ENCODE assay signal across 35 cellular contexts in the genomic region with DNA sequence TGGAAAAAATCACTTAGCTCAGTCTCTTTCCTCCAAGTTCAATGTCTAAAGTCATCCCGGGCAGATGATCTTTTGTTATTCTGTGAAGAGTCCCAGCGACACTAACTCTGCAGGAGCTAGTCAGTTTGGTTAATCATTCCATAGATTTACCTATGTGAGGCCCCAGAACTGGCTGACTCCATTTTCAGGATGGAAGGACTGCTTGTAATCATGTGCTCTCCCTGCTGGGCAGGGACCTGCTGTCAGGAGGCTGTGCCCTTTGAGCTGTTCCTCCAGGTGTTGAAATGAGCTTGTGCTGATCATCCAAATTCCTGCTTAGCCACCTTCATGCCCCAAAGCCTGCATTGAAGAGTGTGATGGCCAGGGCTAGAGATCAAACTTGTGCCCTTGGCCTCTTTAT.
"Had no signal": no experiment of that assay in that cellular context is flagged by ENCODE, and none has a peak within 500 bp of the region (broad histone marks: within the 10 kb centered on the region; RNA-seq: fewer than 3 reads in every experiment).

No MANE protein-coding gene starts in this region.

- DNase-seq: activated CD4-positive, alpha-beta T cell treated with anti-CD3 and anti-CD28 coated beads for 1 hour; activated CD4-positive, alpha-beta T cell treated with anti-CD3 and anti-CD28 coated beads, Interleukin-2, amount 50 U/mL, for 1 hour; activated CD8-positive, alpha-beta T cell treated with anti-CD3 and anti-CD28 coated beads for 36 hours; activated naive CD8-positive, alpha-beta T cell treated with anti-CD3 and anti-CD28 coated beads, Interleukin-2, amount 50 U/mL, for 24 hours; activated T-cell treated with anti-CD3 and anti-CD28 coated beads, Interleukin-2, amount 50 U/mL, for 4 hours; dermis blood vessel endothelial cell; effector CD4-positive, alpha-beta T cell; esophagus squamous epithelium; foreskin melanocyte; glutamatergic neuron; hippocampal formation; left ventricle myocardium inferior; naive B cell; ovary; retina; stimulated activated CD4-positive, alpha-beta T cell treated with anti-CD3 and anti-CD28 coated beads, Interleukin-1b, Interleukin-23, amount 100 ng/mL, for 48 hours; stimulated activated CD4-positive, alpha-beta T cell treated with anti-CD3 and anti-CD28 coated beads, Interleukin-4, amount 100 ng/mL, for 4 hours; stimulated activated CD8-positive, alpha-beta memory T cell treated with anti-CD3 and anti-CD28 coated beads, Interleukin-4, amount 100 ng/mL, for 48 hours; stimulated activated naive B cell treated with anti-CD40 and anti-IgM and Interleukin-4, amounts not matched to agents 10 μg/mL and 1 μg/mL and 100 μg/mL, for 72 hours; stomach; T-helper 2 cell; tibial artery; upper lobe of right lung had no signal

- H3K4me3 ChIP-seq: esophagus squamous epithelium, left ventricle myocardium inferior, lung, ovary, prostate gland, skin epidermis, stomach, tibial artery, upper lobe of right lung had no signal

- H3K27me3 ChIP-seq: esophagus squamous epithelium, ovary, stomach, tibial artery, upper lobe of right lung had no signal

- H3K4me1 ChIP-seq: prostate gland, upper lobe of right lung had no signal

- H3K4me1 Mint-ChIP-seq: activated T-helper 17 cell treated with anti-CD3 and anti-CD28 coated beads, Interleukin-2, amount 50 U/mL, for 72 hours; naive B cell; stimulated activated naive B cell treated with anti-CD40 and anti-IgM and Interleukin-4, amounts not matched to agents 10 μg/mL and 1 μg/mL and 100 μg/mL, for 72 hours had no signal

- H3K36me3 ChIP-seq: esophagus squamous epithelium, left ventricle myocardium inferior, ovary, prostate gland, stomach, tibial artery, upper lobe of right lung had no signal

- H3K9me3 Mint-ChIP-seq: activated CD8-positive, alpha-beta T cell treated with anti-CD3 and anti-CD28 coated beads for 36 hours; activated naive CD4-positive, alpha-beta T cell treated with anti-CD3 and anti-CD28 coated beads, Interleukin-2, amount 50 U/mL, for 24 hours; activated naive CD8-positive, alpha-beta T cell treated with anti-CD3 and anti-CD28 coated beads, Interleukin-2, amount 50 U/mL, for 24 hours; activated T-cell treated with anti-CD3 and anti-CD28 coated beads, Interleukin-2, amount 50 U/mL, for 4 hours; activated T-helper 17 cell treated with anti-CD3 and anti-CD28 coated beads, Interleukin-2, amount 50 U/mL, for 72 hours; central memory CD8-positive, alpha-beta T cell; stimulated activated naive B cell treated with anti-CD40 and anti-IgM and Interleukin-4, amounts not matched to agents 10 μg/mL and 1 μg/mL and 100 μg/mL, for 72 hours; WTC11 had no signal

- H3K27me3 Mint-ChIP-seq: activated naive CD4-positive, alpha-beta T cell treated with anti-CD3 and anti-CD28 coated beads, Interleukin-2, amount 50 U/mL, for 24 hours; activated naive CD8-positive, alpha-beta T cell treated with anti-CD3 and anti-CD28 coated beads, Interleukin-2, amount 50 U/mL, for 24 hours; central memory CD8-positive, alpha-beta T cell; stimulated activated naive B cell treated with anti-CD40 and anti-IgM and Interleukin-4, amounts not matched to agents 10 μg/mL and 1 μg/mL and 100 μg/mL, for 72 hours had no signal

- H3K27ac Mint-ChIP-seq: activated CD8-positive, alpha-beta T cell treated with anti-CD3 and anti-CD28 coated beads for 36 hours; activated naive CD4-positive, alpha-beta T cell treated with anti-CD3 and anti-CD28 coated beads, Interleukin-2, amount 50 U/mL, for 24 hours; activated naive CD8-positive, alpha-beta T cell treated with anti-CD3 and anti-CD28 coated beads, Interleukin-2, amount 50 U/mL, for 24 hours; activated T-helper 17 cell treated with anti-CD3 and anti-CD28 coated beads, Interleukin-2, amount 50 U/mL, for 72 hours; naive B cell; stimulated activated naive B cell treated with anti-CD40 and anti-IgM and Interleukin-4, amounts not matched to agents 10 μg/mL and 1 μg/mL and 100 μg/mL, for 72 hours; WTC11 had no signal

- H3K9me3 ChIP-seq: esophagus squamous epithelium, left ventricle myocardium inferior, ovary, prostate gland, upper lobe of right lung had no signal

- H3K27ac ChIP-seq: epithelial cell of prostate, esophagus squamous epithelium, left ventricle myocardium inferior, ovary, prostate gland, skin epidermis, stomach, tibial artery, upper lobe of right lung had no signal

- FAIRE-seq: bronchial epithelial cell, endometrium, keratinocyte had no signal

- H3K4me3 Mint-ChIP-seq: activated CD8-positive, alpha-beta T cell treated with anti-CD3 and anti-CD28 coated beads for 36 hours; activated naive CD4-positive, alpha-beta T cell treated with anti-CD3 and anti-CD28 coated beads, Interleukin-2, amount 50 U/mL, for 24 hours; activated naive CD8-positive, alpha-beta T cell treated with anti-CD3 and anti-CD28 coated beads, Interleukin-2, amount 50 U/mL, for 24 hours; activated T-cell treated with anti-CD3 and anti-CD28 coated beads, Interleukin-2, amount 50 U/mL, for 4 hours; activated T-helper 17 cell treated with anti-CD3 and anti-CD28 coated beads, Interleukin-2, amount 50 U/mL, for 72 hours; central memory CD8-positive, alpha-beta T cell; naive B cell; stimulated activated naive B cell treated with anti-CD40 and anti-IgM and Interleukin-4, amounts not matched to agents 10 μg/mL and 1 μg/mL and 100 μg/mL, for 72 hours; WTC11 had no signal

- H3K36me3 Mint-ChIP-seq: activated naive CD4-positive, alpha-beta T cell treated with anti-CD3 and anti-CD28 coated beads, Interleukin-2, amount 50 U/mL, for 24 hours; naive B cell; stimulated activated naive B cell treated with anti-CD40 and anti-IgM and Interleukin-4, amounts not matched to agents 10 μg/mL and 1 μg/mL and 100 μg/mL, for 72 hours; WTC11 had no signal

- ATAC-seq: activated CD8-positive, alpha-beta T cell treated with anti-CD3 and anti-CD28 coated beads for 36 hours; activated naive CD8-positive, alpha-beta T cell treated with anti-CD3 and anti-CD28 coated beads, Interleukin-2, amount 50 U/mL, for 24 hours; activated T-cell treated with anti-CD3 and anti-CD28 coated beads, Interleukin-2, amount 50 U/mL, for 4 hours; activated T-helper 17 cell treated with anti-CD3 and anti-CD28 coated beads, Interleukin-2, amount 50 U/mL, for 72 hours; sciatic nerve; stimulated activated naive B cell treated with anti-CD40 and anti-IgM and Interleukin-4, amounts not matched to agents 10 μg/mL and 1 μg/mL and 100 μg/mL, for 72 hours; upper lobe of right lung; WTC11 had no signal
